18 cellular contexts compared by ENCODE assay signal in the genomic region with DNA sequence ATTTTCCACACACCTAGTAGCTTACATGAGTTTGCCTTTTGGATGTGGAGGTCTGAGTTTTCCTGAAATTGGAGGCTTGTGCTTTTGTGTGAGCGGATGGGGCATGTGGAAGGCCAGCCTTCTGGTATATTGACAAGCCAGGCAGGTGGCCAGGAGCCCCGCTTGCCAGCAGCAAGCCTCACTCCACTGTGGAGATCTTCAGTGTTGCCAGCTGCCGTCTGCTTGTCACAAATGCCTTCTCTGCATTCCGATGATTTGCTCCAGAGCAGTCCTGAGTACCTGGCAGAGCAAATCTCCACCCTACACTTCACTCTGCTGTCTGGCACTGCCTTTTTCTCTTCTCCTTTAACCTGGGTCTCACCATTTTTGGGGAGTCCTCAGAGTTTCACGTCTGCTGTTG. TPM values are rescaled to one million over a fixed set of nuclear protein-coding genes. Genes with fewer than 3 reads are reported as not detected.
A peak's percentile ranks its signal among the peaks of the same experiment; 100 is the strongest.
DNase-seq lines count a peak whose midpoint lies in the region; ATAC-seq and TF ChIP-seq lines count a peak whose summit lies in the region.
"Had no signal": no experiment of that assay in that cellular context is flagged by ENCODE, and none has a peak within 500 bp of the region (broad histone marks: within the 10 kb centered on the region; RNA-seq: fewer than 3 reads in every experiment).

No MANE protein-coding gene starts in this region.

- ATAC-seq in GM21423 (IDR thresholded peaks at IDR 0.05; ENCODE audit: unreplicated experiment) = no peak
- ATAC-seq in GM18861 (IDR thresholded peaks at IDR 0.05; ENCODE audit: unreplicated experiment) = no peak
- ATAC-seq in PC-3 = no peak

- H3K4me2 ChIP-seq in mesendoderm (ENCODE audit: low read length) (no peak overlapping the region), PC-3 (ENCODE audit: low read length) (no peak overlapping the region)

- no peak overlapping the region for H3K23ac ChIP-seq in mesendoderm (ENCODE audit: low read length)

- no peaks in the 10 kb centered on the region for H3K9me3 ChIP-seq in PC-3 (ENCODE audit: low read length)
- H3K9me3 ChIP-seq: ovary, thoracic aorta had no signal

- no peaks in the 10 kb centered on the region for H3K9me2 ChIP-seq in PC-3 (replicated peaks; ENCODE audit: low read length)

- no peaks in the 10 kb centered on the region for H3K79me1 ChIP-seq in mesendoderm (ENCODE audit: low read length)

- H2AFZ ChIP-seq in PC-3 (ENCODE audit: low read length) = no peak overlapping the region

- no peaks in the 10 kb centered on the region for H3F3A ChIP-seq in PC-3 (ENCODE audit: low read length, unreplicated experiment)

- no peak overlapping the region for H2BK15ac ChIP-seq in mesendoderm (replicated peaks; ENCODE audit: low read depth)

- H4K20me1 ChIP-seq in PC-3 (ENCODE audit: low read length) = no peaks in the 10 kb centered on the region

- POLR2A ChIA-PET in PC-3 (lab: Charles Lee; ENCODE audit: unreplicated experiment) = no interaction called here

- CTCF ChIA-PET in PC-3 (lab: Charles Lee) = no interaction called here

- DNase-seq in DMS 273 (lab: John Stamatoyannopoulos, UW; ENCODE audit: unreplicated experiment) (peak; percentile 93), NCI-H1092 treated with DMSO at 0.1 percent for 48 hours (lab: John Stamatoyannopoulos, UW) (peak; percentile 33), SK-N-DZ (ENCODE audit: low spot score) (peak; percentile 93), mesendoderm (peak; percentile 41), PC-3 (no peak)
- DNase-seq in activated CD4-positive, alpha-beta T cell treated with anti-CD3 and anti-CD28 coated beads, Interleukin-2, amount 50 U/mL, for 4 hours = no peak
- DNase-seq: activated CD4-positive, alpha-beta T cell treated with anti-CD3 and anti-CD28 coated beads for 48 hours; activated naive CD8-positive, alpha-beta T cell treated with anti-CD3 and anti-CD28 coated beads for 36 hours; activated T-cell treated with anti-CD3 and anti-CD28 coated beads, Interleukin-2, amount 50 U/mL, for 24 hours; central memory CD4-positive, alpha-beta T cell; EL; foreskin melanocyte; ovary; RPMI8226; T-helper 9 cell had no signal

- H4K5ac ChIP-seq in mesendoderm (ENCODE audit: low read length) = no peak overlapping the region

- H4K8ac ChIP-seq in mesendoderm (ENCODE audit: low read depth, low read length) = no peak overlapping the region

- intact Hi-C loops in PC-3 (cut with micrococcal nuclease) = no loop called here

- no peaks in the 10 kb centered on the region for H3K4me1 ChIP-seq in mesendoderm (ENCODE audit: control insufficient read depth, low read depth, low read length)
- no peaks in the 10 kb centered on the region for H3K4me1 ChIP-seq in PC-3 (ENCODE audit: insufficient read depth, low read length)

- H2BK5ac ChIP-seq in mesendoderm (ENCODE audit: low read length) = no peak overlapping the region

- H3K27ac ChIP-seq in mesendoderm (ENCODE audit: low read depth, low read length) = no peak overlapping the region
- no peak overlapping the region for H3K27ac ChIP-seq in PC-3 (ENCODE audit: low read length)
- H3K27ac ChIP-seq: ovary, thoracic aorta had no signal

- WGBS in mesendoderm (ENCODE audit: extremely low coverage, insufficient coverage, low lambda C conversion rate) = no CpG with 5 or more reads among the region's 5 CpGs

- no peaks in the 10 kb centered on the region for H3K79me2 ChIP-seq in mesendoderm (ENCODE audit: control insufficient read depth, insufficient read depth, low read length)
- no peaks in the 10 kb centered on the region for H3K79me2 ChIP-seq in PC-3 (ENCODE audit: low read length)

- H3K18ac ChIP-seq in mesendoderm (ENCODE audit: low read length) = no peak overlapping the region

- TF ChIP-seq CTCF in PC-3 (conservative IDR thresholded peaks at IDR 0.05; ENCODE audit: low read depth, low read length) = no peak

- H2BK120ac ChIP-seq in mesendoderm (ENCODE audit: low read depth, low read length) = no peak overlapping the region

- no peak overlapping the region for H3K4ac ChIP-seq in mesendoderm (ENCODE audit: low read depth, low read length)

- no peaks in the 10 kb centered on the region for H3K36me3 ChIP-seq in mesendoderm (ENCODE audit: control insufficient read depth, insufficient read depth, low read length)
- no peaks in the 10 kb centered on the region for H3K36me3 ChIP-seq in PC-3 (ENCODE audit: low read depth, low read length)
- H3K36me3 ChIP-seq: ovary, thoracic aorta had no signal

- no peak overlapping the region for H3K9ac ChIP-seq in mesendoderm (ENCODE audit: low read length)
- H3K9ac ChIP-seq in PC-3 (ENCODE audit: low read length) = no peak overlapping the region

- H3K27me3 ChIP-seq in mesendoderm (ENCODE audit: insufficient read depth, low read length, poor library complexity) = no peaks in the 10 kb centered on the region
- H3K27me3 ChIP-seq in PC-3 (ENCODE audit: low read length) = no peaks in the 10 kb centered on the region
- H3K27me3 ChIP-seq: ovary had no signal

- no TSS peak for BruUV-seq in PC-3 (replicated peaks; lab: Mats Ljungman, UMichigan)

- no peak overlapping the region for H3K4me3 ChIP-seq in mesendoderm (ENCODE audit: low read length)
- no peak overlapping the region for H3K4me3 ChIP-seq in PC-3 (ENCODE audit: low read length)
- H3K4me3 ChIP-seq: ovary, thoracic aorta had no signal

- H3K56ac ChIP-seq in mesendoderm (ENCODE audit: low read length) = no peak overlapping the region

- no peak overlapping the region for H2AK5ac ChIP-seq in mesendoderm (ENCODE audit: low read length)

RNA-seq across cellular contexts. Expression of gene CHST2, which starts 29.1 kb away (rescaled TPM):
- 36.1 and 40.3 TPM in 2 replicates for polyA plus RNA-seq in SK-N-DZ (2014; cell fraction: cytosol; rRNA removed)
- polyA plus RNA-seq in SK-N-DZ (2014; cell fraction: nucleus; rRNA removed) = 24.1 and 26.0 TPM in 2 replicates
- polyA plus RNA-seq in mesendoderm (2013, experiment 1 of 2) = 25.6 TPM
- 26.4 TPM for polyA plus RNA-seq in mesendoderm (2013, experiment 2 of 2)
- total RNA-seq in PC-3 (2014; rRNA removed) = 6.7 and 7.3 TPM in 2 replicates

Comparison
In these comparisons a context has a peak if more than half of its experiments do, and no peak if none do; other contexts are left out.
1. DNase-seq: peak in DMS 273 (single experiment), NCI-H1092 treated with DMSO at 0.1 percent for 48 hours (single experiment), SK-N-DZ (single experiment) and mesendoderm (single experiment); none in activated CD4-positive, alpha-beta T cell treated with anti-CD3 and anti-CD28 coated beads, Interleukin-2, amount 50 U/mL, for 4 hours (0 of 2) and PC-3 (single experiment).